In the genomic region with DNA sequence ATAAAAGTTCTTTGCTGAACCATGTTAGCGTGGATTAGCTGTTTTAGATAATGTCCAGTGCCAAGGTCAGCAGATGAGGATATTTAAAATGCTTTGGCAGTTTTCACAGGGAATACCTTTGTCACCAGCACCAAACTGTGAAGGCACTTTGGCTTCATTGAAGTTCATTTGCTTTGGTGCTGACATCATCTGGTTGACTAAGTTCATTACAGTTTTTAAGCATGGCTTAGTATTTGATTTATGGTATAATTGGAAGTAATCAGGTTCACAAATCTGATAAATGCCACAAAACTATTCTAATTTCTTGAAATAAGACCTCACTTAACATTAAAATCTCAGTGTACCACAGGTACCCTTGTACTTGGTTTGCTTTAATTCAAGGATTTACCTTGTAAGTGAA, we compare ENCODE assay signal across 10 cellular contexts. TPM values are rescaled to one million over a fixed set of nuclear protein-coding genes. Genes with fewer than 3 reads are reported as not detected.
DNase-seq lines count a peak whose midpoint lies in the region; ATAC-seq and TF ChIP-seq lines count a peak whose summit lies in the region.
"Had no signal": no experiment of that assay in that cellular context is flagged by ENCODE, and none has a peak within 500 bp of the region (broad histone marks: within the 10 kb centered on the region; RNA-seq: fewer than 3 reads in every experiment).

No MANE protein-coding gene starts in this region.

- H3K36me3 ChIP-seq in A673 (ENCODE audit: insufficient read depth, low read length, poor library complexity, severe bottlenecking) (peaks cover 11% of the 10 kb centered on the region), GM23338 (ENCODE audit: insufficient read depth) (peaks cover 4% of the 10 kb centered on the region; the same call in 1 of the 2 replicates), SK-N-SH (replicated peaks in 1 of 2; ENCODE audit: control insufficient read depth in 1 of 2, insufficient read depth in 2 of 2, low read length in 1 of 2) (peaks cover 4 to 7% of the 10 kb centered on the region in 2 experiments), vagina (peaks cover 0 to 15% of the 10 kb centered on the region in 2 donors)
- H3K36me3 ChIP-seq in CD4-positive, alpha-beta memory T cell (ENCODE audit: insufficient read depth, low read length): no peaks in the 10 kb centered on the region

- H3K9me3 ChIP-seq in A673 (ENCODE audit: low read depth, low read length, poor library complexity, severe bottlenecking) (no peaks in the 10 kb centered on the region), SK-N-SH (no peaks in the 10 kb centered on the region), vagina (no peaks in the 10 kb centered on the region)
- no peaks in the 10 kb centered on the region for H3K9me3 ChIP-seq in CD4-positive, alpha-beta memory T cell (ENCODE audit: control insufficient read depth in 1 of 2, low read length in 2 of 2)

- POLR2A ChIA-PET in A673 (lab: Charles Lee; ENCODE audit: low non-redundant PET) (no interaction called here), SK-N-SH (lab: Yijun Ruan, JAX) (no interaction called here)
- POLR2A ChIA-PET in CD4-positive, alpha-beta memory T cell (lab: Charles Lee; ENCODE audit: partially characterized antibody): no interaction called here

- H2AFZ ChIP-seq in GM23338 (no peak overlapping the region), SK-N-SH (ENCODE audit: low read depth) (no peak overlapping the region)

- BruUV-seq in A673 (replicated peaks; lab: Mats Ljungman, UMichigan): no TSS peak

- H3K36me3 Mint-ChIP-seq in GM23338 (ENCODE audit: low read depth): peaks cover 19% of the 10 kb centered on the region
- peaks cover 6 to 11% of the 10 kb centered on the region in 2 donors for H3K36me3 Mint-ChIP-seq in CD4-positive, alpha-beta memory T cell

- DNase-seq in A673 (ENCODE audit: low spot score) (peak; percentile 53), GM23338 (ENCODE audit: low spot score) (peak; percentile 34), SK-N-SH (no peak), fibroblast of villous mesenchyme (ENCODE audit: low read depth) (peak; percentile 22), substantia nigra (lab: John Stamatoyannopoulos, UW) (no peak), vagina (ENCODE audit: extremely low spot score in 2 of 2) (no peak), activated gamma-delta T cell (lab: John Stamatoyannopoulos, UW) (no peak)
- no peak for DNase-seq in CD4-positive, alpha-beta memory T cell
- DNase-seq: activated CD8-positive, alpha-beta memory T cell treated with anti-CD3 and anti-CD28 coated beads for 24 hours; NCI-H524 treated with DMSO at 0.1 percent for 48 hours had no signal

- peaks cover 15% of the 10 kb centered on the region for H4K20me1 ChIP-seq in GM23338 (replicated peaks; ENCODE audit: insufficient read depth)
- H4K20me1 ChIP-seq in SK-N-SH (ENCODE audit: insufficient read depth): peaks cover 5% of the 10 kb centered on the region; the same call in 1 of the 2 replicates

- H3K27me3 Mint-ChIP-seq in GM23338 (ENCODE audit: insufficient read depth, low read depth, poor library complexity): peaks cover 11% of the 10 kb centered on the region
- H3K27me3 Mint-ChIP-seq in CD4-positive, alpha-beta memory T cell: no peaks in the 10 kb centered on the region

- no peak for TF ChIP-seq EP300 in SK-N-SH (IDR thresholded peaks at IDR 0.05; ENCODE audit: borderline replicate concordance in 1 of 2, low read depth in 1 of 2, low read length in 1 of 2)

- H3K27ac ChIP-seq in A673 (ENCODE audit: low read depth, low read length, poor library complexity, severe bottlenecking) (no peak overlapping the region), GM23338 (ENCODE audit: low read depth) (no peak overlapping the region), SK-N-SH (ENCODE audit: low read depth in 2 of 2, low read length in 1 of 2) (no peak overlapping the region), substantia nigra (ENCODE audit: low read depth, low read length, poor library complexity, severe bottlenecking) (no peak overlapping the region), vagina (no peak overlapping the region)
- no peak overlapping the region for H3K27ac ChIP-seq in CD4-positive, alpha-beta memory T cell (ENCODE audit: low read depth, low read length)

- WGBS in SK-N-SH (ENCODE audit: low lambda C conversion rate): 73% methylated on average over 1 of the region's 1 CpG

- no peaks in the 10 kb centered on the region for H3K4me1 ChIP-seq in A673 (ENCODE audit: insufficient read depth, low read length, poor library complexity, severe bottlenecking)
- H3K4me1 ChIP-seq in GM23338 (ENCODE audit: insufficient read depth): peaks cover 3% of the 10 kb centered on the region
- peaks cover 0 to 19% of the 10 kb centered on the region in 2 experiments; a peak in 2 of 4 replicates for H3K4me1 ChIP-seq in SK-N-SH (ENCODE audit: control insufficient read depth in 1 of 2, insufficient read depth in 2 of 2, low read depth in 1 of 2, low read length in 1 of 2)
- peaks cover 23% of the 10 kb centered on the region for H3K4me1 ChIP-seq in vagina
- peaks cover 12% of the 10 kb centered on the region for H3K4me1 ChIP-seq in CD4-positive, alpha-beta memory T cell (ENCODE audit: insufficient read depth, low read length)

- TF ChIP-seq CTCF in A673 (conservative IDR thresholded peaks at IDR 0.05; ENCODE audit: low read depth, low read length) (peak; percentile 41), GM23338 (conservative IDR thresholded peaks at IDR 0.05; ENCODE audit: low read depth in 2 of 2) (peak; percentile 5 to 41; a peak in 2 of 4 replicates), SK-N-SH (IDR thresholded peaks at IDR 0.05) (peak; percentile 44), fibroblast of villous mesenchyme (IDR thresholded peaks at IDR 0.05; ENCODE audit: insufficient read depth, low read depth, low read length) (no peak), vagina (IDR thresholded peaks at IDR 0.05) (no peak)

- H3K4me2 ChIP-seq in GM23338 (no peak overlapping the region), SK-N-SH (no peak overlapping the region)

- intact Hi-C loops in A673 (cut with micrococcal nuclease; ENCODE audit: unreplicated experiment) (no loop called here), vagina (cut with DNase I) (no loop called here)
- intact Hi-C loops in CD4-positive, alpha-beta memory T cell (cut with micrococcal nuclease): no loop called here

- no peak overlapping the region for H3K27ac Mint-ChIP-seq in GM23338
- H3K27ac Mint-ChIP-seq in CD4-positive, alpha-beta memory T cell: no peak overlapping the region

- H3K27me3 ChIP-seq in A673 (replicated peaks; ENCODE audit: insufficient read depth, low read depth, low read length, poor library complexity) (no peaks in the 10 kb centered on the region), GM23338 (ENCODE audit: insufficient read depth) (no peaks in the 10 kb centered on the region), SK-N-SH (ENCODE audit: insufficient read depth) (no peaks in the 10 kb centered on the region), vagina (no peaks in the 10 kb centered on the region)
- H3K27me3 ChIP-seq in CD4-positive, alpha-beta memory T cell (ENCODE audit: insufficient read depth, low read length): no peaks in the 10 kb centered on the region

- no peak overlapping the region for H3K4me3 ChIP-seq in A673 (ENCODE audit: low read depth, low read length, poor library complexity, severe bottlenecking)
- H3K4me3 ChIP-seq in GM23338: no peak overlapping the region
- H3K4me3 ChIP-seq in SK-N-SH (ENCODE audit: low read depth in 2 of 2, low read length in 1 of 2): no peak overlapping the region
- H3K4me3 ChIP-seq in fibroblast of villous mesenchyme (ENCODE audit: low read depth, low read length): no peak overlapping the region
- no peak overlapping the region for H3K4me3 ChIP-seq in vagina
- no peak overlapping the region for H3K4me3 ChIP-seq in CD4-positive, alpha-beta memory T cell (ENCODE audit: low read length in 2 of 2)

- peaks cover 13% of the 10 kb centered on the region for H3K79me2 ChIP-seq in GM23338 (replicated peaks; ENCODE audit: insufficient read depth)
- H3K79me2 ChIP-seq in SK-N-SH (ENCODE audit: insufficient read depth): peaks cover 37% of the 10 kb centered on the region

- H3F3A ChIP-seq in GM23338 (replicated peaks; ENCODE audit: low read depth) (no peaks in the 10 kb centered on the region), SK-N-SH (replicated peaks; ENCODE audit: insufficient read depth) (no peaks in the 10 kb centered on the region)

- no peaks in the 10 kb centered on the region; the same call in 2 of the 3 replicates for H3K9me3 Mint-ChIP-seq in GM23338
- peaks cover 0 to 1% (median 0%) of the 10 kb centered on the region in 8 donors for H3K9me3 Mint-ChIP-seq in CD4-positive, alpha-beta memory T cell

- H3K9me2 ChIP-seq in GM23338 (ENCODE audit: insufficient read depth) (no peaks in the 10 kb centered on the region), SK-N-SH (no peaks in the 10 kb centered on the region)

- CTCF ChIA-PET in A673 (lab: Charles Lee): no interaction called here
- CTCF ChIA-PET in SK-N-SH (lab: Yijun Ruan, JAX): interaction anchor here (0.6 to 0.9 kb wide), 3 partner anchors 10 to 25 kb away, joined by 3 read pairs; no protein-coding TSS in a partner anchor
- CTCF ChIA-PET in CD4-positive, alpha-beta memory T cell (lab: Charles Lee; ENCODE audit: partially characterized antibody): interaction anchor here (1.3 kb wide), 1 partner anchor 10 kb away, joined by 8 read pairs; no protein-coding TSS in a partner anchor

- TF ChIP-seq POLR2A in vagina (IDR thresholded peaks at IDR 0.05): no peak

- ATAC-seq in GM23338: no peak

- peaks cover 24% of the 10 kb centered on the region for H3K4me1 Mint-ChIP-seq in GM23338
- H3K4me1 Mint-ChIP-seq in CD4-positive, alpha-beta memory T cell: peaks cover 23 to 45% (median 33%) of the 10 kb centered on the region in 4 donors

- H3K4me3 Mint-ChIP-seq in GM23338: no peak overlapping the region
- H3K4me3 Mint-ChIP-seq in CD4-positive, alpha-beta memory T cell: no peak overlapping the region

- no peak overlapping the region for H3K9ac ChIP-seq in SK-N-SH

- peak; percentile 32 for TF ChIP-seq RAD21 in SK-N-SH (IDR thresholded peaks at IDR 0.05; ENCODE audit: low read length)

RNA-seq across cellular contexts. Expression of gene GID4, which starts 4.3 kb away (rescaled TPM):
- total RNA-seq in A673 (2021): 14.0 and 16.5 TPM in 2 replicates
- total RNA-seq in GM23338 (2014; rRNA removed; shearing (Covaris generic)): 11.2 and 11.8 TPM in 2 replicates
- polyA plus RNA-seq in GM23338 (2016; fragmentation: Nextera tagmentation; extraction: Ambion mirVana): 5.6 and 6.3 TPM in 2 replicates
- polyA plus RNA-seq in SK-N-SH (2012; rRNA removed): 4.3 and 4.4 TPM in 2 replicates
- polyA plus RNA-seq in SK-N-SH (2012; cell fraction: cytosol; rRNA removed): 5.3 and 5.8 TPM in 2 replicates
- 3.6 and 4.5 TPM in 2 replicates for polyA plus RNA-seq in SK-N-SH (2012; cell fraction: nucleus; rRNA removed)
- 6.8 and 7.8 TPM in 2 replicates for total RNA-seq in fibroblast of villous mesenchyme
- total RNA-seq in vagina: 11.3 TPM
- 10 to 100 TPM; 11.1 to 13.1 TPM for total RNA-seq in CD4-positive, alpha-beta memory T cell
- polyA plus RNA-seq in CD4-positive, alpha-beta memory T cell: 1 to 10 TPM; 6.5 to 8.4 TPM

RNA-seq across cellular contexts. Expression of gene ATPAF2, which starts 4.5 kb away (rescaled TPM):
- total RNA-seq in A673 (2021) (30.5 and 33.7 TPM in 2 replicates), fibroblast of villous mesenchyme (13.0 and 15.5 TPM in 2 replicates), vagina (15.5 TPM)
- 25.7 and 33.4 TPM in 2 replicates for total RNA-seq in GM23338 (2014; rRNA removed; shearing (Covaris generic))
- polyA plus RNA-seq in GM23338 (2016; fragmentation: Nextera tagmentation; extraction: Ambion mirVana) (24.3 and 24.7 TPM in 2 replicates), SK-N-SH (2012; rRNA removed) (17.0 and 20.8 TPM in 2 replicates)
- polyA plus RNA-seq in SK-N-SH (2012; cell fraction: cytosol; rRNA removed): 10.6 and 14.5 TPM in 2 replicates
- polyA plus RNA-seq in SK-N-SH (2012; cell fraction: nucleus; rRNA removed): 39.9 and 71.2 TPM in 2 replicates
- total RNA-seq in CD4-positive, alpha-beta memory T cell: 10 to 100 TPM; 24.1 to 24.3 TPM
- 10 to 100 TPM; 16.6 to 18.0 TPM for polyA plus RNA-seq in CD4-positive, alpha-beta memory T cell

RNA-seq across cellular contexts. Expression of gene DRG2, which starts 44.3 kb away (rescaled TPM):
- total RNA-seq in A673 (2021) (42.7 and 48.4 TPM in 2 replicates), fibroblast of villous mesenchyme (30.3 and 33.2 TPM in 2 replicates), vagina (40.8 TPM)
- total RNA-seq in GM23338 (2014; rRNA removed; shearing (Covaris generic)): 47.4 and 48.0 TPM in 2 replicates
- polyA plus RNA-seq in GM23338 (2016; fragmentation: Nextera tagmentation; extraction: Ambion mirVana) (32.5 and 36.2 TPM in 2 replicates), SK-N-SH (2012; rRNA removed) (39.9 and 43.9 TPM in 2 replicates)
- 17.7 and 26.0 TPM in 2 replicates for polyA plus RNA-seq in SK-N-SH (2012; cell fraction: cytosol; rRNA removed)
- 106 and 115 TPM in 2 replicates for polyA plus RNA-seq in SK-N-SH (2012; cell fraction: nucleus; rRNA removed)
- total RNA-seq in CD4-positive, alpha-beta memory T cell: 10 to 100 TPM; 56.8 to 61.0 TPM
- 10 to 100 TPM; 40.3 to 50.4 TPM for polyA plus RNA-seq in CD4-positive, alpha-beta memory T cell

Comparison
In these comparisons a context has a peak if more than half of its experiments do, and no peak if none do; other contexts are left out.
1. DNase-seq: peak in A673 (single experiment), GM23338 (single experiment) and fibroblast of villous mesenchyme (single experiment); none in SK-N-SH (single experiment), substantia nigra (0 of 49), vagina (0 of 2), CD4-positive, alpha-beta memory T cell (0 of 5) and activated gamma-delta T cell (single experiment).
2. CTCF ChIP-seq: peak in A673 (single experiment), GM23338 (2 of 2) and SK-N-SH (single experiment); none in fibroblast of villous mesenchyme (single experiment) and vagina (0 of 3).